Comparison of ENCODE assay signal across 2 cellular contexts in the genomic region with DNA sequence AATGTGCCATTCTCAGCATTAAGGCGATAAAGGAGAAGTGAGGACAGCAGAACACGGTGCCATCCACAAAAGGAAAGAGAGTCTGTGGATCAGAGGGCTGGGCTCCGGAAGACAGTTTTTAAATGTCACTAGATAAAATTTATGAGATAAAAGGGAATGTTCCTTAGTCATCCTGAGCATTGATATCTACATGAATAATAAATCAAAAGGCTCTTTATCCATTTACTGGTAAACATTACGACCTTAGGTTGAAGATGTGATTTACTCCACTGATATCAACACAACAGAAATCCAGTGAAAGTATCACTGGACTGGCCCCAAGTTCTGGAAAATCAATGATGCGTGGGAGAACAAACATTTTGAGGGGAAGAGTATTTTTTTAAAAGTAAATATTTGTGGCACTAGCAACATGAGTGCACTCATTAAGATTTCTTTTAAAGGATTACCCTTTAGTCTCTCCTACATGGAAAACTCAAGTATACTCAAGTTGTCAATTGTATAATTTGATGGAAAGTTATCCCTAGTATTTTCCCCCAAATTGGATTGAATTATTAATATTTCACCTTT.
TF ChIP-seq lines count a peak whose summit lies in the region.

No MANE protein-coding gene starts in this region.

TF ChIP-seq in GM23338, 12 proteins besides CTCF, POLR2A, EP300 and RAD21:
- TF ChIP-seq NANOG (IDR thresholded peaks at IDR 0.05; ENCODE audit: borderline replicate concordance) (no peak), POLR2AphosphoS5 (IDR thresholded peaks at IDR 0.05; ENCODE audit: low read depth) (no peak), ZNF462 (CRISPR knock-in tag; IDR thresholded peaks at IDR 0.05) (no peak), EZH2phosphoT487 (IDR thresholded peaks at IDR 0.05; ENCODE audit: unreplicated experiment) (no peak), CREB1 (CRISPR knock-in tag; IDR thresholded peaks at IDR 0.05; ENCODE audit: low read depth) (no peak), EZH2 (IDR thresholded peaks at IDR 0.05; ENCODE audit: low read depth, unreplicated experiment) (no peak), STAT1 (IDR thresholded peaks at IDR 0.05; ENCODE audit: unreplicated experiment) (no peak)
- TF ChIP-seq, protein P1, sequence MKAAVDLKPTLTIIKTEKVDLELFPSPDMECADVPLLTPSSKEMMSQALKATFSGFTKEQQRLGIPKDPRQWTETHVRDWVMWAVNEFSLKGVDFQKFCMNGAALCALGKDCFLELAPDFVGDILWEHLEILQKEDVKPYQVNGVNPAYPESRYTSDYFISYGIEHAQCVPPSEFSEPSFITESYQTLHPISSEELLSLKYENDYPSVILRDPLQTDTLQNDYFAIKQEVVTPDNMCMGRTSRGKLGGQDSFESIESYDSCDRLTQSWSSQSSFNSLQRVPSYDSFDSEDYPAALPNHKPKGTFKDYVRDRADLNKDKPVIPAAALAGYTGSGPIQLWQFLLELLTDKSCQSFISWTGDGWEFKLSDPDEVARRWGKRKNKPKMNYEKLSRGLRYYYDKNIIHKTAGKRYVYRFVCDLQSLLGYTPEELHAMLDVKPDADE (IDR thresholded peaks at IDR 0.05) = no peak
- TF ChIP-seq, protein P2, sequence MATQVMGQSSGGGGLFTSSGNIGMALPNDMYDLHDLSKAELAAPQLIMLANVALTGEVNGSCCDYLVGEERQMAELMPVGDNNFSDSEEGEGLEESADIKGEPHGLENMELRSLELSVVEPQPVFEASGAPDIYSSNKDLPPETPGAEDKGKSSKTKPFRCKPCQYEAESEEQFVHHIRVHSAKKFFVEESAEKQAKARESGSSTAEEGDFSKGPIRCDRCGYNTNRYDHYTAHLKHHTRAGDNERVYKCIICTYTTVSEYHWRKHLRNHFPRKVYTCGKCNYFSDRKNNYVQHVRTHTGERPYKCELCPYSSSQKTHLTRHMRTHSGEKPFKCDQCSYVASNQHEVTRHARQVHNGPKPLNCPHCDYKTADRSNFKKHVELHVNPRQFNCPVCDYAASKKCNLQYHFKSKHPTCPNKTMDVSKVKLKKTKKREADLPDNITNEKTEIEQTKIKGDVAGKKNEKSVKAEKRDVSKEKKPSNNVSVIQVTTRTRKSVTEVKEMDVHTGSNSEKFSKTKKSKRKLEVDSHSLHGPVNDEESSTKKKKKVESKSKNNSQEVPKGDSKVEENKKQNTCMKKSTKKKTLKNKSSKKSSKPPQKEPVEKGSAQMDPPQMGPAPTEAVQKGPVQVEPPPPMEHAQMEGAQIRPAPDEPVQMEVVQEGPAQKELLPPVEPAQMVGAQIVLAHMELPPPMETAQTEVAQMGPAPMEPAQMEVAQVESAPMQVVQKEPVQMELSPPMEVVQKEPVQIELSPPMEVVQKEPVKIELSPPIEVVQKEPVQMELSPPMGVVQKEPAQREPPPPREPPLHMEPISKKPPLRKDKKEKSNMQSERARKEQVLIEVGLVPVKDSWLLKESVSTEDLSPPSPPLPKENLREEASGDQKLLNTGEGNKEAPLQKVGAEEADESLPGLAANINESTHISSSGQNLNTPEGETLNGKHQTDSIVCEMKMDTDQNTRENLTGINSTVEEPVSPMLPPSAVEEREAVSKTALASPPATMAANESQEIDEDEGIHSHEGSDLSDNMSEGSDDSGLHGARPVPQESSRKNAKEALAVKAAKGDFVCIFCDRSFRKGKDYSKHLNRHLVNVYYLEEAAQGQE (IDR thresholded peaks at IDR 0.05; ENCODE audit: unreplicated experiment) = no peak

TF ChIP-seq in liver, 16 proteins besides CTCF, POLR2A, EP300 and RAD21:
- TF ChIP-seq RXRA (IDR thresholded peaks at IDR 0.05) = peak in 1 of 2 donors; percentile 22
- TF ChIP-seq JUND (IDR thresholded peaks at IDR 0.05) = peak in 1 of 2 donors; percentile 12
- peak in 1 of 2 donors; percentile 11 for TF ChIP-seq HNF4A (conservative IDR thresholded peaks at IDR 0.05)
- no peak for TF ChIP-seq FOXA1 (IDR thresholded peaks at IDR 0.05)
- TF ChIP-seq, protein P3, sequence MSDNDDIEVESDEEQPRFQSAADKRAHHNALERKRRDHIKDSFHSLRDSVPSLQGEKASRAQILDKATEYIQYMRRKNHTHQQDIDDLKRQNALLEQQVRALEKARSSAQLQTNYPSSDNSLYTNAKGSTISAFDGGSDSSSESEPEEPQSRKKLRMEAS (IDR thresholded peaks at IDR 0.05) = no peak
- no peak for TF ChIP-seq NR2F2 (IDR thresholded peaks at IDR 0.05)
- TF ChIP-seq ATF3 (IDR thresholded peaks at IDR 0.05) = no peak
- TF ChIP-seq, protein P4, sequence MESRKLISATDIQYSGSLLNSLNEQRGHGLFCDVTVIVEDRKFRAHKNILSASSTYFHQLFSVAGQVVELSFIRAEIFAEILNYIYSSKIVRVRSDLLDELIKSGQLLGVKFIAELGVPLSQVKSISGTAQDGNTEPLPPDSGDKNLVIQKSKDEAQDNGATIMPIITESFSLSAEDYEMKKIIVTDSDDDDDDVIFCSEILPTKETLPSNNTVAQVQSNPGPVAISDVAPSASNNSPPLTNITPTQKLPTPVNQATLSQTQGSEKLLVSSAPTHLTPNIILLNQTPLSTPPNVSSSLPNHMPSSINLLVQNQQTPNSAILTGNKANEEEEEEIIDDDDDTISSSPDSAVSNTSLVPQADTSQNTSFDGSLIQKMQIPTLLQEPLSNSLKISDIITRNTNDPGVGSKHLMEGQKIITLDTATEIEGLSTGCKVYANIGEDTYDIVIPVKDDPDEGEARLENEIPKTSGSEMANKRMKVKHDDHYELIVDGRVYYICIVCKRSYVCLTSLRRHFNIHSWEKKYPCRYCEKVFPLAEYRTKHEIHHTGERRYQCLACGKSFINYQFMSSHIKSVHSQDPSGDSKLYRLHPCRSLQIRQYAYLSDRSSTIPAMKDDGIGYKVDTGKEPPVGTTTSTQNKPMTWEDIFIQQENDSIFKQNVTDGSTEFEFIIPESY (IDR thresholded peaks at IDR 0.05) = no peak
- peak; percentile 11 for TF ChIP-seq YY1 (IDR thresholded peaks at IDR 0.05)
- TF ChIP-seq, protein P2 (IDR thresholded peaks at IDR 0.05) = no peak
- TF ChIP-seq TAF1 (conservative IDR thresholded peaks at IDR 0.05) = no peak
- peak; percentile 80 to 83 for TF ChIP-seq EGR1 (IDR thresholded peaks at IDR 0.05; ENCODE audit: low read depth in 2 of 2)
- no peak for TF ChIP-seq SP1 (IDR thresholded peaks at IDR 0.05)
